ENCODE assay signal across 35 cellular contexts in the genomic region with DNA sequence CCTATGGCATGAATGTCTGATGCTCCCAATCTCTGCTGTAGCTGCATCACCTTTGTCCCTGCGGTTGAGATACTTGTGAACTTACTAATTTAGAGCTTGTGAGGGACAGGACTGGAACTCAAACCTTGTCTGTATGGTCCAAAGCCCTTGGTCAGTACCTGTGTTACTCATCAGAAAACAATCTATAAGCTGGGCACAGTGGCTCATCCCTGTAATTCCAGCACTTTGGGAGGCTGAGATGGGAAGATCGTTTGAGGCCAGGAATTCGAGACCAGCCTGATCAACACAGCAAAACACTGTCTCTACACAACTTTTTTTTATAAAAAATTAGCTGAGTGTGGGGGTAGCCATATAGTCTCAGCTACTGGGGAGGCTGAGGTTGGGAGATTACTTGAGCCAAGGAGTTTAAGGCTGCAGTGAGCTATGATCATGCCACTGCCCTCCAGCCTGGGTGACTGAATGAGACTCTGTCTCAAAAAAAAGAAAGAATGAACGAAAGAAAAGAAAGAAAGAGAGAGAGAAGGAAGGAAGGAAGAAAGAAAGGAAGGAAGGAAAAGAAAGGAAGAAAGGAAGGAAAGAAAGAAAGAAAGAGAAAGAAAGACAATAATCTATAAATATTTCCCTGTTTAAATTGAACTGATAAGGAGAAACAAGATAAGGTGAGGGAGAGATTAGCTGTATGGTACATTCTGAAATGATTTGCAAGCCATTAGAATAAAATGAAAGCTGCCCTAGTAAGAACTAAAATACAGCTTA.
"Had no signal": no experiment of that assay in that cellular context is flagged by ENCODE, and none has a peak within 500 bp of the region (broad histone marks: within the 10 kb centered on the region; RNA-seq: fewer than 3 reads in every experiment).

No MANE protein-coding gene starts in this region.

- H3K4me3 Mint-ChIP-seq: activated CD4-positive, alpha-beta memory T cell treated with anti-CD3 and anti-CD28 coated beads, Interleukin-2, amount 10 ng/mL, durations not matched to agents 7 days and 5 days; activated naive CD8-positive, alpha-beta T cell treated with anti-CD3 and anti-CD28 coated beads for 36 hours; activated T-cell treated with anti-CD3 and anti-CD28 coated beads, Interleukin-2, amount 50 U/mL, for 72 hours; activated T-helper 17 cell treated with anti-CD3 and anti-CD28 coated beads, Interleukin-2, amount 50 U/mL, for 72 hours; brain; T-helper 1 cell treated with Interleukin-12 subunit alpha and Interleukin-12 subunit beta and Interleukin-4 antibody, amounts not matched to agents 30 μg/mL and 1 μg/mL, for 36 hours had no signal

- H3K4me1 Mint-ChIP-seq: activated CD4-positive, alpha-beta memory T cell treated with anti-CD3 and anti-CD28 coated beads, Interleukin-2, amount 10 ng/mL, durations not matched to agents 7 days and 5 days; brain had no signal

- H3K4me3 ChIP-seq: Peyer's patch, SJSA1 had no signal

- H3K27ac ChIP-seq: KMS-11, Peyer's patch, SJSA1, WERI-Rb-1 had no signal

- H3K27ac Mint-ChIP-seq: activated CD4-positive, alpha-beta memory T cell treated with anti-CD3 and anti-CD28 coated beads, Interleukin-2, amount 10 ng/mL, durations not matched to agents 7 days and 5 days; activated naive CD8-positive, alpha-beta T cell treated with anti-CD3 and anti-CD28 coated beads for 36 hours; activated T-cell treated with anti-CD3 and anti-CD28 coated beads, Interleukin-2, amount 50 U/mL, for 72 hours; activated T-helper 17 cell treated with anti-CD3 and anti-CD28 coated beads, Interleukin-2, amount 50 U/mL, for 72 hours; brain; T-helper 1 cell treated with Interleukin-12 subunit alpha and Interleukin-12 subunit beta and Interleukin-4 antibody, amounts not matched to agents 30 μg/mL and 1 μg/mL, for 36 hours had no signal

- ATAC-seq: activated T-cell treated with anti-CD3 and anti-CD28 coated beads, Interleukin-2, amount 50 U/mL, for 72 hours; activated T-helper 17 cell treated with anti-CD3 and anti-CD28 coated beads, Interleukin-2, amount 50 U/mL, for 72 hours; PC-3 had no signal

- H3K36me3 ChIP-seq: Peyer's patch, SJSA1, WERI-Rb-1 had no signal

- H3K4me1 ChIP-seq: Peyer's patch, SJSA1 had no signal

- H3K9me3 ChIP-seq: Peyer's patch, SJSA1, SK-N-SH had no signal

- H3K9me3 Mint-ChIP-seq: activated CD4-positive, alpha-beta memory T cell treated with anti-CD3 and anti-CD28 coated beads, Interleukin-2, amount 10 ng/mL, durations not matched to agents 7 days and 5 days; activated naive CD8-positive, alpha-beta T cell treated with anti-CD3 and anti-CD28 coated beads for 36 hours; T-helper 1 cell treated with Interleukin-12 subunit alpha and Interleukin-12 subunit beta and Interleukin-4 antibody, amounts not matched to agents 30 μg/mL and 1 μg/mL, for 36 hours had no signal

- DNase-seq: activated CD4-positive, alpha-beta memory T cell treated with anti-CD3 and anti-CD28 coated beads, Interleukin-2, amount 10 ng/mL, durations not matched to agents 7 days and 5 days; activated CD4-positive, alpha-beta T cell treated with anti-CD3 and anti-CD28 coated beads for 1 hour; activated CD4-positive, alpha-beta T cell treated with anti-CD3 and anti-CD28 coated beads for 48 hours; activated CD4-positive, CD25-positive, alpha-beta regulatory T cell; activated CD8-positive, alpha-beta memory T cell treated with anti-CD3 and anti-CD28 coated beads for 24 hours; activated effector memory CD4-positive, alpha-beta T cell treated with anti-CD3 and anti-CD28 coated beads, Interleukin-2, amount 50 U/mL, for 16 hours; activated naive CD4-positive, alpha-beta T cell; activated naive CD4-positive, alpha-beta T cell treated with anti-CD3 and anti-CD28 coated beads, Interleukin-2, amount 50 U/mL, for 16 hours; activated naive CD8-positive, alpha-beta T cell treated with anti-CD3 and anti-CD28 coated beads for 36 hours; activated T-cell treated with anti-CD3 and anti-CD28 coated beads, Interleukin-2, amount 50 U/mL, for 1 hour; activated T-cell treated with anti-CD3 and anti-CD28 coated beads, Interleukin-2, amount 50 U/mL, for 72 hours; amniotic stem cell; caudate nucleus; MM.1S; MV-4-11; NCI-H1092; NCI-H1436 treated with DMSO at 0.1 percent for 48 hours; NCI-H1694 treated with DMSO at 0.1 percent for 48 hours; NCI-H2029; NCI-H345; NCI-H526; NCI-H748 treated with DMSO at 0.1 percent for 48 hours; NK-92 treated with Interleukin-12 subunit alpha and Interleukin-12 subunit beta, amount 100 ng/mL, for 24 hours; PC-3; Peyer's patch; RPMI8226; SHP77 treated with DMSO at 0.1 percent for 48 hours; SK-N-SH; T1000; WERI-Rb-1 had no signal

- H3K36me3 Mint-ChIP-seq: activated naive CD8-positive, alpha-beta T cell treated with anti-CD3 and anti-CD28 coated beads for 36 hours; brain had no signal

- H3K27me3 ChIP-seq: Peyer's patch, SJSA1 had no signal
